In genomic region chr15:74418575-74419338, GRCh38 we compare ENCODE assay signal across 14 cellular contexts. TPM values are rescaled to one million over a fixed set of nuclear protein-coding genes. Genes with fewer than 3 reads are reported as not detected.
A peak's percentile ranks its signal among the peaks of the same experiment; 100 is the strongest.
DNase-seq lines count a peak whose midpoint lies in the region; ATAC-seq and TF ChIP-seq lines count a peak whose summit lies in the region.
"Had no signal": no experiment of that assay in that cellular context is flagged by ENCODE, and none has a peak within 500 bp of the region (broad histone marks: within the 10 kb centered on the region; RNA-seq: fewer than 3 reads in every experiment).

No MANE protein-coding gene starts in this region.

- no peaks in the 10 kb centered on the region for H3K27me3 ChIP-seq in WERI-Rb-1 (ENCODE audit: insufficient read depth, low read depth, severe bottlenecking)
- H3K27me3 ChIP-seq: adrenal gland, Peyer's patch had no signal

- H3K36me3 ChIP-seq in WERI-Rb-1 = peaks cover 35% of the 10 kb centered on the region
- H3K36me3 ChIP-seq: adrenal gland, Peyer's patch had no signal

- peak overlapping the region; percentile 81 for H3K27ac Mint-ChIP-seq in activated CD8-positive, alpha-beta memory T cell treated with anti-CD3 and anti-CD28 coated beads, Interleukin-2, amount 10 ng/mL, durations not matched to agents 7 days and 5 days
- H3K27ac Mint-ChIP-seq in glutamatergic neuron (ENCODE audit: unreplicated experiment) = no peak overlapping the region
- peak overlapping the region; percentile 94 for H3K27ac Mint-ChIP-seq in stimulated activated memory B cell treated with anti-CD40 and anti-IgM and Interleukin-4, amounts not matched to agents 10 μg/mL and 1 μg/mL and 100 μg/mL, for 72 hours
- H3K27ac Mint-ChIP-seq: CD8-positive, alpha-beta T cell had no signal

- CTCF ChIA-PET in activated CD8-positive, alpha-beta memory T cell treated with anti-CD3 and anti-CD28 coated beads, Interleukin-2, amount 10 ng/mL, durations not matched to agents 7 days and 5 days (lab: Charles Lee) = interaction anchor here (0.8 to 2.4 kb wide), 6 partner anchors 10 to 44 kb away, joined by 3 to 13 read pairs (median 3); no protein-coding TSS in a partner anchor

- no peaks in the 10 kb centered on the region for H3K9me3 ChIP-seq in WERI-Rb-1 (ENCODE audit: severe bottlenecking)
- H3K9me3 ChIP-seq: adrenal gland, Peyer's patch had no signal

- peaks cover 16% of the 10 kb centered on the region for H3K36me3 Mint-ChIP-seq in activated CD8-positive, alpha-beta memory T cell treated with anti-CD3 and anti-CD28 coated beads, Interleukin-2, amount 10 ng/mL, durations not matched to agents 7 days and 5 days
- H3K36me3 Mint-ChIP-seq in glutamatergic neuron (ENCODE audit: unreplicated experiment) = no peaks in the 10 kb centered on the region
- H3K36me3 Mint-ChIP-seq in stimulated activated memory B cell treated with anti-CD40 and anti-IgM and Interleukin-4, amounts not matched to agents 10 μg/mL and 1 μg/mL and 100 μg/mL, for 72 hours = peaks cover 96% of the 10 kb centered on the region

- peaks cover 62% of the 10 kb centered on the region for H3K4me1 Mint-ChIP-seq in activated CD8-positive, alpha-beta memory T cell treated with anti-CD3 and anti-CD28 coated beads, Interleukin-2, amount 10 ng/mL, durations not matched to agents 7 days and 5 days
- peaks cover 49% of the 10 kb centered on the region for H3K4me1 Mint-ChIP-seq in glutamatergic neuron (ENCODE audit: low read depth, unreplicated experiment)
- peaks cover 98% of the 10 kb centered on the region for H3K4me1 Mint-ChIP-seq in stimulated activated memory B cell treated with anti-CD40 and anti-IgM and Interleukin-4, amounts not matched to agents 10 μg/mL and 1 μg/mL and 100 μg/mL, for 72 hours

- no peaks in the 10 kb centered on the region for H3K27me3 Mint-ChIP-seq in activated CD8-positive, alpha-beta memory T cell treated with anti-CD3 and anti-CD28 coated beads, Interleukin-2, amount 10 ng/mL, durations not matched to agents 7 days and 5 days
- peaks cover 6% of the 10 kb centered on the region for H3K27me3 Mint-ChIP-seq in glutamatergic neuron (ENCODE audit: unreplicated experiment)
- no peaks in the 10 kb centered on the region for H3K27me3 Mint-ChIP-seq in stimulated activated memory B cell treated with anti-CD40 and anti-IgM and Interleukin-4, amounts not matched to agents 10 μg/mL and 1 μg/mL and 100 μg/mL, for 72 hours

- peak overlapping the region; percentile 44 for H3K27ac ChIP-seq in WERI-Rb-1

- no peak for ATAC-seq in activated CD8-positive, alpha-beta memory T cell treated with anti-CD3 and anti-CD28 coated beads, Interleukin-2, amount 10 ng/mL, durations not matched to agents 7 days and 5 days
- ATAC-seq in stimulated activated memory B cell treated with anti-CD40 and anti-IgM and Interleukin-4, amounts not matched to agents 10 μg/mL and 1 μg/mL and 100 μg/mL, for 72 hours = peak; percentile 1
- no peak for ATAC-seq in HG03469 (IDR thresholded peaks at IDR 0.05; ENCODE audit: unreplicated experiment)
- ATAC-seq in HG03159 (IDR thresholded peaks at IDR 0.05; ENCODE audit: unreplicated experiment) = no peak
- ATAC-seq: CD8-positive, alpha-beta T cell had no signal

- H3K9me3 Mint-ChIP-seq in activated CD8-positive, alpha-beta memory T cell treated with anti-CD3 and anti-CD28 coated beads, Interleukin-2, amount 10 ng/mL, durations not matched to agents 7 days and 5 days (ENCODE audit: low read depth) = no peaks in the 10 kb centered on the region
- H3K9me3 Mint-ChIP-seq in glutamatergic neuron (ENCODE audit: unreplicated experiment) = peaks cover 6% of the 10 kb centered on the region
- H3K9me3 Mint-ChIP-seq in stimulated activated memory B cell treated with anti-CD40 and anti-IgM and Interleukin-4, amounts not matched to agents 10 μg/mL and 1 μg/mL and 100 μg/mL, for 72 hours = no peaks in the 10 kb centered on the region
- H3K9me3 Mint-ChIP-seq: CD8-positive, alpha-beta T cell had no signal

- no peak overlapping the region for H3K4me3 Mint-ChIP-seq in activated CD8-positive, alpha-beta memory T cell treated with anti-CD3 and anti-CD28 coated beads, Interleukin-2, amount 10 ng/mL, durations not matched to agents 7 days and 5 days
- peak overlapping the region; percentile 25 for H3K4me3 Mint-ChIP-seq in glutamatergic neuron (ENCODE audit: unreplicated experiment)
- peak overlapping the region; percentile 78 for H3K4me3 Mint-ChIP-seq in stimulated activated memory B cell treated with anti-CD40 and anti-IgM and Interleukin-4, amounts not matched to agents 10 μg/mL and 1 μg/mL and 100 μg/mL, for 72 hours
- H3K4me3 Mint-ChIP-seq: CD8-positive, alpha-beta T cell had no signal

- TF ChIP-seq CTCF in WERI-Rb-1 (IDR thresholded peaks at IDR 0.05; ENCODE audit: low read depth, low read length) (no peak), glutamatergic neuron (IDR thresholded peaks at IDR 0.05; ENCODE audit: partially characterized antibody, unreplicated experiment) (no peak)

- no peak overlapping the region for H3K4me3 ChIP-seq in WERI-Rb-1 (ENCODE audit: low read depth, low read length)
- H3K4me3 ChIP-seq: adrenal gland, Peyer's patch had no signal

- no peak for DNase-seq in activated CD8-positive, alpha-beta memory T cell treated with anti-CD3 and anti-CD28 coated beads, Interleukin-2, amount 10 ng/mL, durations not matched to agents 7 days and 5 days
- DNase-seq in activated CD8-positive, alpha-beta memory T cell treated with anti-CD3 and anti-CD28 coated beads, Interleukin-2, amount 50 U/mL, for 48 hours = no peak
- DNase-seq in WERI-Rb-1 (no peak), glutamatergic neuron (no peak), iPS-NIHi11 (ENCODE audit: low spot score) (no peak)
- DNase-seq: adrenal gland; CD8-positive, alpha-beta T cell; NCI-H1694 treated with DMSO at 0.1 percent for 48 hours; NCI-H510A treated with DMSO at 0.1 percent for 48 hours; Peyer's patch; stimulated activated CD4-positive, alpha-beta T cell treated with anti-CD3 and anti-CD28 coated beads, Interleukin-12 subunit alpha, Interleukin-12 subunit beta, amount 100 ng/mL, for 4 hours had no signal

RNA-seq across cellular contexts. Expression of gene SEMA7A, which starts 15.0 kb away (rescaled TPM):
- 10 to 100 TPM; 26.4 to 32.9 TPM for total RNA-seq in activated CD8-positive, alpha-beta memory T cell treated with anti-CD3 and anti-CD28 coated beads, Interleukin-2, amount 10 ng/mL, durations not matched to agents 7 days and 5 days
- 16.2 TPM for total RNA-seq in glutamatergic neuron (ENCODE audit: unreplicated experiment)

RNA-seq across cellular contexts. Expression of gene UBL7, which starts 42.2 kb away (rescaled TPM):
- total RNA-seq in activated CD8-positive, alpha-beta memory T cell treated with anti-CD3 and anti-CD28 coated beads, Interleukin-2, amount 10 ng/mL, durations not matched to agents 7 days and 5 days = 10 to 100 TPM; 55.9 to 60.9 TPM
- 62.6 TPM for total RNA-seq in glutamatergic neuron (ENCODE audit: unreplicated experiment)

RNA-seq across cellular contexts. Expression of gene CYP11A1, which starts 51.3 kb away (rescaled TPM):
- under 1 TPM in 1 of 2 experiments, not detected in 1; 0.55 TPM for total RNA-seq in activated CD8-positive, alpha-beta memory T cell treated with anti-CD3 and anti-CD28 coated beads, Interleukin-2, amount 10 ng/mL, durations not matched to agents 7 days and 5 days
- total RNA-seq in glutamatergic neuron (ENCODE audit: unreplicated experiment) = not detected
- total RNA-seq: CD8-positive, alpha-beta T cell had no signal
